In genomic region chr4:3494501-3494900, GRCh38 we compare ENCODE assay signal across 1 cellular context.
TF ChIP-seq lines count a peak whose summit lies in the region.

No MANE protein-coding gene starts in this region.

TF ChIP-seq in H1, 55 proteins besides CTCF, POLR2A, EP300 and RAD21:
- TF ChIP-seq TAF1 (IDR thresholded peaks at IDR 0.05; ENCODE audit: low read depth, low read length) (no peak), MAFK (IDR thresholded peaks at IDR 0.05; ENCODE audit: low read depth, low read length) (no peak), SIX5 (IDR thresholded peaks at IDR 0.05; ENCODE audit: low read depth, low read length) (no peak), TAF7 (optimal IDR thresholded peaks at IDR 0.05; ENCODE audit: borderline replicate concordance, low read depth, low read length) (no peak), GABPA (IDR thresholded peaks at IDR 0.05; ENCODE audit: borderline replicate concordance, insufficient read depth, low read length) (no peak), NANOG (IDR thresholded peaks at IDR 0.05; ENCODE audit: insufficient read depth, low read depth, low read length, poor library complexity, severe bottlenecking) (no peak), SIN3A (conservative IDR thresholded peaks at IDR 0.05 in 1 of 2, IDR thresholded peaks at IDR 0.05 in 1 of 2; ENCODE audit: low read depth in 1 of 2, low read length in 2 of 2) (no peak), USF2 (IDR thresholded peaks at IDR 0.05; ENCODE audit: low read length) (no peak), BACH1 (IDR thresholded peaks at IDR 0.05; ENCODE audit: low read length) (no peak), SRF (IDR thresholded peaks at IDR 0.05; ENCODE audit: low read depth, low read length) (no peak), NRF1 (IDR thresholded peaks at IDR 0.05; ENCODE audit: low read depth, low read length) (no peak), CHD1 (IDR thresholded peaks at IDR 0.05; ENCODE audit: low read depth, low read length) (no peak), BRCA1 (IDR thresholded peaks at IDR 0.05; ENCODE audit: low read depth, low read length) (no peak), KDM5A (IDR thresholded peaks at IDR 0.05; ENCODE audit: low read length) (no peak), EGR1 (IDR thresholded peaks at IDR 0.05; ENCODE audit: borderline replicate concordance, low read depth, low read length) (no peak), TBP (IDR thresholded peaks at IDR 0.05; ENCODE audit: low read depth, low read length) (no peak), FOSL1 (IDR thresholded peaks at IDR 0.05; ENCODE audit: insufficient read depth, low read depth, low read length) (no peak), PHF8 (conservative IDR thresholded peaks at IDR 0.05; ENCODE audit: low read depth, low read length) (no peak)
- TF ChIP-seq, protein P1, sequence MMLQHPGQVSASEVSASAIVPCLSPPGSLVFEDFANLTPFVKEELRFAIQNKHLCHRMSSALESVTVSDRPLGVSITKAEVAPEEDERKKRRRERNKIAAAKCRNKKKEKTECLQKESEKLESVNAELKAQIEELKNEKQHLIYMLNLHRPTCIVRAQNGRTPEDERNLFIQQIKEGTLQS (IDR thresholded peaks at IDR 0.05; ENCODE audit: insufficient read depth, low read depth, low read length) = no peak
TF ChIP-seq in H1: peak in this region for 0.
